ENCODE assay signal across 24 cellular contexts in the genomic region with DNA sequence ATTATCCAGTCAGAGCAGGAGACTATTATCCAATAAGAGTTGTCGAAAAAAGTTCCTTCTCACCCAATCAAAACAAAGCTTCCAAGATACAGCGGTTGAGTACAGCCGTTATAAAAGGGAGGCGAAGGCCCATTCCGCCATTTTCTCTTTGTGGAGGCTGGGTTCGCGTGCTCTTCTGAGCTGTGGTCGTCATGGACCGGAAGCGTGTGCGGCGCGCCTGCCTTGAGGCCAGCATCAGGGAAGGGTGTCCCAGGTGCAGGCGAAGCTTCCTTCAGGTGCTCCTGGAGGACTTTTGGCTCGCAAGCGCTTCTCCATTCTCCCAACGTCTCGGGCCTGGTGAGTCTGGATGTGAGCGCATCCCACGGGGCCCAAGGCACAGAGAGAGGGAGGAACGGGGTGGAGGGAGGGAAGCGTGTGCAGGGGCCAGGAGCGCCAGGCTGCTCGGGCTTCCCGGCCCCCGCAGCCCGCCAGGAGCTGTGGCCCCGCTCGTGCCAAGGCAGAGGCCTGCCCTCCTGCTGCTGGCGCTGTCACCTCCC.
A peak's percentile ranks its signal among the peaks of the same experiment; 100 is the strongest.
DNase-seq lines count a peak whose midpoint lies in the region; ATAC-seq and TF ChIP-seq lines count a peak whose summit lies in the region.
"Had no signal": no experiment of that assay in that cellular context is flagged by ENCODE, and none has a peak within 500 bp of the region (broad histone marks: within the 10 kb centered on the region; RNA-seq: fewer than 3 reads in every experiment).

No MANE protein-coding gene starts in this region.

- H3K27me3 Mint-ChIP-seq in osteocyte (ENCODE audit: unreplicated experiment): no peaks in the 10 kb centered on the region
- H3K27me3 Mint-ChIP-seq: activated B cell treated with CpG ODN at 0.5 μM for 24 hours had no signal

- no peaks in the 10 kb centered on the region for H3K9me3 Mint-ChIP-seq in osteocyte (ENCODE audit: unreplicated experiment)
- H3K9me3 Mint-ChIP-seq: activated B cell treated with CpG ODN at 0.5 μM for 24 hours; activated naive CD4-positive, alpha-beta T cell treated with anti-CD3 and anti-CD28 coated beads for 36 hours; stimulated activated naive CD8-positive, alpha-beta T cell treated with anti-CD3 and anti-CD28 coated beads, Interleukin-15, amount 100 ng/mL, for 72 hours had no signal

- in situ Hi-C loops in GM13976 (cut with MboI; ENCODE audit: low sequenced_read_pairs, unreplicated experiment): no loop called here

- H3K4me3 Mint-ChIP-seq in osteocyte (ENCODE audit: unreplicated experiment): no peak overlapping the region
- H3K4me3 Mint-ChIP-seq: activated B cell treated with CpG ODN at 0.5 μM for 24 hours; activated naive CD4-positive, alpha-beta T cell treated with anti-CD3 and anti-CD28 coated beads for 36 hours; stimulated activated naive CD8-positive, alpha-beta T cell treated with anti-CD3 and anti-CD28 coated beads, Interleukin-15, amount 100 ng/mL, for 72 hours had no signal

- H3K27ac Mint-ChIP-seq in osteocyte (ENCODE audit: unreplicated experiment): no peak overlapping the region
- H3K27ac Mint-ChIP-seq: activated B cell treated with CpG ODN at 0.5 μM for 24 hours; activated naive CD4-positive, alpha-beta T cell treated with anti-CD3 and anti-CD28 coated beads for 36 hours; stimulated activated naive CD8-positive, alpha-beta T cell treated with anti-CD3 and anti-CD28 coated beads, Interleukin-15, amount 100 ng/mL, for 72 hours had no signal

- no peaks in the 10 kb centered on the region for H3K36me3 Mint-ChIP-seq in osteocyte (ENCODE audit: unreplicated experiment)

- peak; percentile 55 for ATAC-seq in GM19351 (IDR thresholded peaks at IDR 0.05; ENCODE audit: unreplicated experiment)
- ATAC-seq: sciatic nerve; stimulated activated naive CD8-positive, alpha-beta T cell treated with anti-CD3 and anti-CD28 coated beads, Interleukin-15, amount 100 ng/mL, for 72 hours had no signal

- TF ChIP-seq CTCF in osteocyte (IDR thresholded peaks at IDR 0.05) (no peak), GM13976 (IDR thresholded peaks at IDR 0.05; ENCODE audit: borderline replicate concordance, control extremely low read depth, extremely low read depth, insufficient read depth, missing control alignments) (no peak)

- peaks cover 9% of the 10 kb centered on the region for H3K4me1 Mint-ChIP-seq in osteocyte (ENCODE audit: unreplicated experiment)
- H3K4me1 Mint-ChIP-seq: activated B cell treated with CpG ODN at 0.5 μM for 24 hours; stimulated activated naive CD8-positive, alpha-beta T cell treated with anti-CD3 and anti-CD28 coated beads, Interleukin-15, amount 100 ng/mL, for 72 hours had no signal

- peak; percentile 91 for DNase-seq in A172 (ENCODE audit: low spot score)
- DNase-seq in central memory CD4-positive, alpha-beta T cell: peak; percentile 51
- peak; percentile 70 for DNase-seq in osteocyte (ENCODE audit: extremely low spot score, unreplicated experiment)
- DNase-seq in OCI-M2 (lab: John Stamatoyannopoulos, UW; ENCODE audit: unreplicated experiment): no peak
- no peak for DNase-seq in stimulated activated CD4-positive, alpha-beta T cell treated with anti-CD3 and anti-CD28 coated beads, Interleukin-4, amount 100 ng/mL, for 4 hours
- DNase-seq in GM13976 (ENCODE audit: low spot score): no peak
- no peak for DNase-seq in NOMO-1 treated with DMSO at 0.1 percent for 48 hours (lab: John Stamatoyannopoulos, UW; ENCODE audit: unreplicated experiment)
- DNase-seq: activated B cell treated with CpG ODN at 0.5 μM for 24 hours; activated naive CD4-positive, alpha-beta T cell treated with anti-CD3 and anti-CD28 coated beads for 36 hours; activated T-cell treated with anti-CD3 and anti-CD28 coated beads, Interleukin-2, amount 50 U/mL, for 48 hours; amniotic stem cell; cortex of kidney; kidney; MM.1S; NCI-H1417; NCI-H2081 treated with DMSO at 0.1 percent for 48 hours; NCI-H524; NK-92 treated with Interleukin-12 subunit alpha and Interleukin-12 subunit beta, amount 100 ng/mL, for 24 hours; posterior cingulate gyrus; SHP77 treated with DMSO at 0.1 percent for 48 hours; stimulated activated naive CD8-positive, alpha-beta T cell treated with anti-CD3 and anti-CD28 coated beads, Interleukin-15, amount 100 ng/mL, for 72 hours; T1000 had no signal

Comparison
In these comparisons a context has a peak if more than half of its experiments do, and no peak if none do; other contexts are left out.
1. DNase-seq: peak in A172 (single experiment), central memory CD4-positive, alpha-beta T cell (single experiment) and osteocyte (single experiment); none in OCI-M2 (single experiment), stimulated activated CD4-positive, alpha-beta T cell treated with anti-CD3 and anti-CD28 coated beads, Interleukin-4, amount 100 ng/mL, for 4 hours (0 of 2), GM13976 (single experiment) and NOMO-1 treated with DMSO at 0.1 percent for 48 hours (single experiment).